In genomic region chr15:32123473-32123872, GRCh38 we compare ENCODE assay signal across 20 cellular contexts.
DNase-seq lines count a peak whose midpoint lies in the region; ATAC-seq, FAIRE-seq and TF ChIP-seq lines count a peak whose summit lies in the region.
"Had no signal": no experiment of that assay in that cellular context is flagged by ENCODE, and none has a peak within 500 bp of the region (broad histone marks: within the 10 kb centered on the region; RNA-seq: fewer than 3 reads in every experiment).

No MANE protein-coding gene starts in this region.

- ATAC-seq in body of pancreas (peak; percentile 45), pancreas (peak in 3 of 4 donors; percentile 65 to 86 (median 81)), heart left ventricle (no peak), GM18505 (IDR thresholded peaks at IDR 0.05; ENCODE audit: unreplicated experiment) (no peak)
- ATAC-seq: CD8-positive, alpha-beta T cell had no signal

- peaks cover 32% of the 10 kb centered on the region for H3K4me1 ChIP-seq in body of pancreas
- peaks cover 0 to 7% (median 0%) of the 10 kb centered on the region in 3 donors for H3K4me1 ChIP-seq in pancreas
- H3K4me1 ChIP-seq in heart left ventricle = no peaks in the 10 kb centered on the region
- H3K4me1 ChIP-seq: Caco-2 had no signal

- H3K27me3 ChIP-seq in body of pancreas (no peaks in the 10 kb centered on the region), pancreas (no peaks in the 10 kb centered on the region), heart left ventricle (peaks cover 0 to 13% (median 0%) of the 10 kb centered on the region in 9 donors)
- H3K27me3 ChIP-seq: BLaER1 treated with 17β-estradiol and CSF1 and Interleukin-3, amounts not matched to agents 10 nM and 100 nM had no signal

- no peaks in the 10 kb centered on the region for H3K9me3 ChIP-seq in body of pancreas
- no peaks in the 10 kb centered on the region for H3K9me3 ChIP-seq in pancreas
- H3K9me3 ChIP-seq in heart left ventricle = no peaks in the 10 kb centered on the region
- H3K9me3 ChIP-seq: BLaER1 treated with 17β-estradiol and CSF1 and Interleukin-3, amounts not matched to agents 10 nM and 100 nM; Caco-2 had no signal

- H3K36me3 ChIP-seq in body of pancreas (replicated peaks in 1 of 2; ENCODE audit: insufficient read depth in 1 of 2, low read depth in 2 of 2) = no peaks in the 10 kb centered on the region
- H3K36me3 ChIP-seq in pancreas = no peaks in the 10 kb centered on the region
- no peaks in the 10 kb centered on the region for H3K36me3 ChIP-seq in heart left ventricle
- H3K36me3 ChIP-seq: BLaER1 treated with 17β-estradiol and CSF1 and Interleukin-3, amounts not matched to agents 10 nM and 100 nM had no signal

- H3K4me3 ChIP-seq in body of pancreas (no peak overlapping the region), pancreas (no peak overlapping the region), heart left ventricle (no peak overlapping the region)
- H3K4me3 ChIP-seq: BLaER1 treated with 17β-estradiol and CSF1 and Interleukin-3, amounts not matched to agents 10 nM and 100 nM had no signal

- no peak for TF ChIP-seq POLR2A in body of pancreas (IDR thresholded peaks at IDR 0.05)
- TF ChIP-seq POLR2A in heart left ventricle (IDR thresholded peaks at IDR 0.05) = no peak
- TF ChIP-seq POLR2A in GM18505 (IDR thresholded peaks at IDR 0.05; ENCODE audit: borderline replicate concordance, extremely low read depth, insufficient read depth, insufficient read length) = no peak

- WGBS in body of pancreas, 2 donors = 28 to 36% methylated on average over 3 of the region's 3 CpGs
- WGBS in pancreas, 2 donors = 28 to 29% methylated on average over 3 of the region's 3 CpGs
- 55 to 63% (median 62%) methylated on average over 3 of the region's 3 CpGs for WGBS in heart left ventricle, 4 donors

- TF ChIP-seq CTCF in body of pancreas (IDR thresholded peaks at IDR 0.05) (no peak), pancreas (IDR thresholded peaks at IDR 0.05) (no peak), heart left ventricle (IDR thresholded peaks at IDR 0.05) (no peak)

- intact Hi-C loops in body of pancreas (cut with DNase I) = no loop called here
- intact Hi-C loops in pancreas (cut with DNase I) = no loop called here
- intact Hi-C loops in heart left ventricle (cut with DNase I) = loop anchor here in 1 of 10 donors (5.0 kb wide), 1 partner anchor 51 kb away; no protein-coding TSS in a partner anchor

- H3K27ac ChIP-seq in body of pancreas = peak overlapping the region in 3 of 4 donors; percentile 25 to 51 (median 46)
- H3K27ac ChIP-seq in pancreas = peak overlapping the region in 2 of 4 donors; percentile 10 to 31
- H3K27ac ChIP-seq in heart left ventricle = no peak overlapping the region
- H3K27ac ChIP-seq: BLaER1 treated with 17β-estradiol and CSF1 and Interleukin-3, amounts not matched to agents 10 nM and 100 nM; C4-2B had no signal

- no peak for FAIRE-seq in pancreas (lab: Jason Lieb, UNC)
- FAIRE-seq: A204.1, D721Med, G401.6, GM12891, GM18507 had no signal

- DNase-seq in body of pancreas (peak in 1 of 4 donors; percentile 37), pancreas (peak in 1 of 6 donors; percentile 37), GM19240 (ENCODE audit: insufficient read length, low spot score) (no peak), heart left ventricle (no peak)
- DNase-seq: 8988T; AML-193; Caco-2; Calu3; CD4-positive, alpha-beta T cell; CD8-positive, alpha-beta T cell; DMS79 treated with DMSO at 0.1 percent for 48 hours; GF-D8 had no signal

Comparison
In these comparisons a context has a peak if more than half of its experiments do, and no peak if none do; other contexts are left out.
1. ATAC-seq: peak in body of pancreas (single experiment) and pancreas (3 of 4); none in heart left ventricle (0 of 4) and GM18505 (single experiment).
2. H3K27ac ChIP-seq: peak in body of pancreas (3 of 4); none in heart left ventricle (0 of 12).